ENCODE assay signal across 10 cellular contexts in genomic region chr2:20091305-20091991, GRCh38. TPM values are rescaled to one million over a fixed set of nuclear protein-coding genes. Genes with fewer than 3 reads are reported as not detected.
A peak's percentile ranks its signal among the peaks of the same experiment; 100 is the strongest.
DNase-seq lines count a peak whose midpoint lies in the region; ATAC-seq lines count a peak whose summit lies in the region.
"Had no signal": no experiment of that assay in that cellular context is flagged by ENCODE, and none has a peak within 500 bp of the region (broad histone marks: within the 10 kb centered on the region; RNA-seq: fewer than 3 reads in every experiment).

No MANE protein-coding gene starts in this region.

- CTCF ChIA-PET in CD4-positive, alpha-beta memory T cell (lab: Charles Lee; ENCODE audit: partially characterized antibody) = interaction anchor here (1.6 kb wide), 1 partner anchor 76 kb away, joined by 7 read pairs; no protein-coding TSS in a partner anchor

- H3K36me3 ChIP-seq in CD4-positive, alpha-beta memory T cell (ENCODE audit: insufficient read depth, low read length) = no peaks in the 10 kb centered on the region
- H3K36me3 ChIP-seq: cardiac muscle cell had no signal

- DNase-seq in GOT3 (lab: John Stamatoyannopoulos, UW) (peak; percentile 63), astrocyte of the hippocampus (ENCODE audit: low read depth, low spot score) (peak; percentile 77), left cardiac atrium (peak; percentile 65), skeletal muscle cell (ENCODE audit: low read depth) (peak; percentile 93), HPDE6-E6E7 (ENCODE audit: extremely low spot score) (no peak), DMS 273 (lab: John Stamatoyannopoulos, UW; ENCODE audit: unreplicated experiment) (no peak)
- DNase-seq in CD4-positive, alpha-beta memory T cell = no peak
- DNase-seq: NCI-H1417 treated with DMSO at 0.1 percent for 48 hours had no signal

- no peaks in the 10 kb centered on the region for H3K27me3 ChIP-seq in CD4-positive, alpha-beta memory T cell (ENCODE audit: insufficient read depth, low read length)
- H3K27me3 ChIP-seq: cardiac muscle cell had no signal

- H3K4me1 Mint-ChIP-seq in CD4-positive, alpha-beta memory T cell = no peaks in the 10 kb centered on the region

- intact Hi-C loops in left cardiac atrium (cut with DNase I) = loop anchor here in 1 of 2 donors (5.0 kb wide), 1 partner anchor 79 kb away; the partner anchor contains the start of gene MATN3
- intact Hi-C loops in CD4-positive, alpha-beta memory T cell (cut with micrococcal nuclease) = no loop called here

- no peak overlapping the region for H3K27ac ChIP-seq in CD4-positive, alpha-beta memory T cell (ENCODE audit: low read depth, low read length)
- H3K27ac ChIP-seq: cardiac muscle cell had no signal

- peak overlapping the region; percentile 26 for H3K4me3 ChIP-seq in skeletal muscle cell (ENCODE audit: low read depth, low read length)
- no peak overlapping the region for H3K4me3 ChIP-seq in CD4-positive, alpha-beta memory T cell (ENCODE audit: low read length in 2 of 2)
- H3K4me3 ChIP-seq: cardiac muscle cell had no signal

- peaks cover 7 to 15% of the 10 kb centered on the region in 2 donors for H3K27me3 Mint-ChIP-seq in CD4-positive, alpha-beta memory T cell

- POLR2A ChIA-PET in CD4-positive, alpha-beta memory T cell (lab: Charles Lee; ENCODE audit: partially characterized antibody) = no interaction called here

- H3K36me3 Mint-ChIP-seq in CD4-positive, alpha-beta memory T cell = no peaks in the 10 kb centered on the region

- no peak overlapping the region for H3K4me3 Mint-ChIP-seq in CD4-positive, alpha-beta memory T cell

- no peaks in the 10 kb centered on the region for H3K9me3 ChIP-seq in CD4-positive, alpha-beta memory T cell (ENCODE audit: control insufficient read depth in 1 of 2, low read length in 2 of 2)

- H3K9me3 Mint-ChIP-seq in CD4-positive, alpha-beta memory T cell = no peaks in the 10 kb centered on the region

- no peak overlapping the region for H3K27ac Mint-ChIP-seq in CD4-positive, alpha-beta memory T cell

- no peaks in the 10 kb centered on the region for H3K4me1 ChIP-seq in CD4-positive, alpha-beta memory T cell (ENCODE audit: insufficient read depth, low read length)

- ATAC-seq in left cardiac atrium (peak; percentile 70 to 85), GM21576 (IDR thresholded peaks at IDR 0.05; ENCODE audit: unreplicated experiment) (no peak)

RNA-seq across cellular contexts. Expression of gene LAPTM4A, which starts 40.0 kb away (rescaled TPM):
- total RNA-seq in left cardiac atrium = 100 to 1,000 TPM; 185 to 202 TPM
- 10 to 100 TPM; 47.4 to 50.8 TPM for total RNA-seq in CD4-positive, alpha-beta memory T cell
- polyA plus RNA-seq in CD4-positive, alpha-beta memory T cell = 100 to 1,000 TPM; 101 to 150 TPM

Comparison
In these comparisons a context has a peak if more than half of its experiments do, and no peak if none do; other contexts are left out.
1. DNase-seq: peak in GOT3 (single experiment), astrocyte of the hippocampus (single experiment), left cardiac atrium (single experiment) and skeletal muscle cell (single experiment); none in CD4-positive, alpha-beta memory T cell (0 of 5), HPDE6-E6E7 (single experiment) and DMS 273 (single experiment).